In genomic region chr11:103628121-103628520, GRCh38 we compare ENCODE assay signal across 24 cellular contexts.
DNase-seq lines count a peak whose midpoint lies in the region; ATAC-seq, FAIRE-seq and TF ChIP-seq lines count a peak whose summit lies in the region.
"Had no signal": no experiment of that assay in that cellular context is flagged by ENCODE, and none has a peak within 500 bp of the region (broad histone marks: within the 10 kb centered on the region; RNA-seq: fewer than 3 reads in every experiment).

No MANE protein-coding gene starts in this region.

- WGBS in A549 (ENCODE audit: missing lambda C conversion rate) = 94% methylated on average over 4 of the region's 4 CpGs
- WGBS in IMR-90 (ENCODE audit: extremely low coverage in 2 of 2, insufficient read length in 1 of 2), 2 experiments = no CpG with 5 or more reads among the region's 4 CpGs
- WGBS in trophoblast cell (ENCODE audit: extremely low coverage, insufficient coverage, insufficient read length) = no CpG with 5 or more reads among the region's 4 CpGs

- peak overlapping the region; percentile 15 to 80; a peak in 3 of 4 replicates for H4K8ac ChIP-seq in IMR-90 (ENCODE audit: low read depth in 2 of 2, low read length in 2 of 2)
- H4K8ac ChIP-seq in trophoblast cell (ENCODE audit: low read depth, low read length) = no peak overlapping the region

- BruUV-seq in IMR-90 (replicated peaks; lab: Mats Ljungman, UMichigan) (no TSS peak), endothelial cell of umbilical vein (replicated peaks; lab: Mats Ljungman, UMichigan) (no TSS peak)

- in situ Hi-C loops in IMR-90 (cut with MboI; ENCODE audit: low sequenced_read_pairs) = no loop called here

- H3K9me1 ChIP-seq in IMR-90 (ENCODE audit: insufficient read depth, low read length) (peaks cover 5% of the 10 kb centered on the region), endothelial cell of umbilical vein (replicated peaks; ENCODE audit: control insufficient read depth, extremely low read depth, insufficient read depth, low read length) (no peaks in the 10 kb centered on the region)

- H3K79me2 ChIP-seq in endothelial cell of umbilical vein (ENCODE audit: control insufficient read depth, insufficient read depth, low read length) (no peaks in the 10 kb centered on the region), trophoblast cell (ENCODE audit: control insufficient read depth, insufficient read depth, low read length, poor library complexity) (no peaks in the 10 kb centered on the region)

- H3K27ac ChIP-seq in A549 = peak overlapping the region; percentile 96 to 99
- H3K27ac ChIP-seq in IMR-90 (ENCODE audit: insufficient read depth, low read length) = no peak overlapping the region
- no peak overlapping the region for H3K27ac ChIP-seq in endothelial cell of umbilical vein (ENCODE audit: insufficient read depth, low read depth, low read length)
- peak overlapping the region; percentile 31 for H3K27ac ChIP-seq in trophoblast cell (ENCODE audit: low read depth, low read length)
- H3K27ac ChIP-seq: 22Rv1; BLaER1 treated with 17β-estradiol and CSF1 and Interleukin-3, amounts not matched to agents 10 nM and 100 nM; GM23248 had no signal

- peak overlapping the region; percentile 37 for H2BK15ac ChIP-seq in IMR-90 (ENCODE audit: low read depth, low read length)

- peak overlapping the region; percentile 61 for H2BK12ac ChIP-seq in trophoblast cell (ENCODE audit: low read length)

- H3K9me3 Mint-ChIP-seq in activated T-helper 17 cell treated with anti-CD3 and anti-CD28 coated beads, Interleukin-2, amount 50 U/mL, for 72 hours = peaks cover 4% of the 10 kb centered on the region

- no peak overlapping the region for H3K56ac ChIP-seq in IMR-90 (ENCODE audit: extremely low read depth, insufficient read depth, low read length)

- H3K9ac ChIP-seq in IMR-90 (ENCODE audit: low read depth, low read length) (no peak overlapping the region), endothelial cell of umbilical vein (replicated peaks; ENCODE audit: extremely low read depth, insufficient read depth, low read length) (no peak overlapping the region), trophoblast cell (ENCODE audit: low read length) (no peak overlapping the region)
- H3K9ac ChIP-seq: BLaER1 treated with 17β-estradiol and CSF1 and Interleukin-3, amounts not matched to agents 10 nM and 100 nM; GM23248 had no signal

- H3K4ac ChIP-seq in IMR-90 (ENCODE audit: low read depth, low read length) (peak overlapping the region; percentile 73), trophoblast cell (ENCODE audit: low read depth, low read length) (no peak overlapping the region)

- H3K18ac ChIP-seq in IMR-90 (ENCODE audit: low read depth, low read length) (peak overlapping the region; percentile 77; the same call in 1 of the 2 replicates), trophoblast cell (ENCODE audit: low read length) (no peak overlapping the region)

- H3K4me1 ChIP-seq in A549 (peaks cover 42% of the 10 kb centered on the region), IMR-90 (ENCODE audit: control insufficient read depth, insufficient read depth, low read length) (peaks cover 16% of the 10 kb centered on the region), endothelial cell of umbilical vein (ENCODE audit: control insufficient read depth, extremely low read depth, insufficient read depth, low read length) (peaks cover 56% of the 10 kb centered on the region), trophoblast cell (ENCODE audit: control insufficient read depth in 1 of 2, insufficient read depth in 2 of 2, low read length in 2 of 2) (peaks cover 8% of the 10 kb centered on the region in 2 experiments)
- H3K4me1 ChIP-seq: BLaER1 treated with 17β-estradiol and CSF1 and Interleukin-3, amounts not matched to agents 10 nM and 100 nM had no signal

- POLR2A ChIA-PET in A549 (lab: Yijun Ruan, JAX) = no interaction called here
- POLR2A ChIA-PET in IMR-90 (lab: Charles Lee; ENCODE audit: unreplicated experiment) = no interaction called here
- POLR2A ChIA-PET in endothelial cell of umbilical vein (lab: Charles Lee) = no interaction called here

- no peaks in the 10 kb centered on the region for H3K36me3 Mint-ChIP-seq in activated T-helper 17 cell treated with anti-CD3 and anti-CD28 coated beads, Interleukin-2, amount 50 U/mL, for 72 hours (ENCODE audit: low read depth)
- H3K36me3 Mint-ChIP-seq: CD4-positive, alpha-beta memory T cell had no signal

- no peak for TF ChIP-seq EP300 in A549 (IDR thresholded peaks at IDR 0.05)

- H3K4me3 Mint-ChIP-seq in activated T-helper 17 cell treated with anti-CD3 and anti-CD28 coated beads, Interleukin-2, amount 50 U/mL, for 72 hours = no peak overlapping the region
- H3K4me3 Mint-ChIP-seq: CD4-positive, alpha-beta memory T cell had no signal

- dilution Hi-C loops in IMR-90 (cut with HindIII; ENCODE audit: low sequenced_read_pairs, unreplicated experiment) (no loop called here), endothelial cell of umbilical vein (cut with MboI; ENCODE audit: extremely low pct_ligation_motif_present, low sequenced_read_pairs) (no loop called here)

- peak overlapping the region; percentile 96 for H2BK20ac ChIP-seq in IMR-90 (ENCODE audit: low read depth, low read length)

- DNase-seq in A549 (ENCODE audit: low read depth in 1 of 2, low spot score in 1 of 2) (no peak), IMR-90 (no peak), endothelial cell of umbilical vein (ENCODE audit: low read depth, low spot score) (peak; percentile 25), trophoblast cell (peak in 1 of 2 donors; percentile 67)
- DNase-seq: ACHN; AML-193; BE2C; Calu3; CD4-positive, alpha-beta memory T cell; COR-L47; DMS53; DMS79 treated with DMSO at 0.1 percent for 48 hours; GF-D8; GM23248; H7; HCEC 1CT had no signal

- CTCF ChIA-PET in A549 (lab: Yijun Ruan, JAX) (no interaction called here), IMR-90 (lab: Yijun Ruan, JAX) (no interaction called here), endothelial cell of umbilical vein (lab: Charles Lee) (no interaction called here)

- H3K14ac ChIP-seq in IMR-90 (replicated peaks; ENCODE audit: low read depth, low read length) (peak overlapping the region; percentile 79), trophoblast cell (ENCODE audit: low read length) (no peak overlapping the region)

- peak overlapping the region; percentile 32 for H2BK5ac ChIP-seq in IMR-90 (ENCODE audit: low read depth, low read length, poor library complexity, severe bottlenecking)
- no peak overlapping the region for H2BK5ac ChIP-seq in trophoblast cell (ENCODE audit: low read depth, low read length, poor library complexity)

- TF ChIP-seq RAD21 in A549 (conservative IDR thresholded peaks at IDR 0.05 in 1 of 2, IDR thresholded peaks at IDR 0.05 in 1 of 2) (no peak), IMR-90 (IDR thresholded peaks at IDR 0.05; ENCODE audit: low read length) (no peak)

- TF ChIP-seq POLR2A in A549 (IDR thresholded peaks at IDR 0.05; ENCODE audit: low read length) (no peak), IMR-90 (IDR thresholded peaks at IDR 0.05; ENCODE audit: low read depth, low read length) (no peak), endothelial cell of umbilical vein (IDR thresholded peaks at IDR 0.05; ENCODE audit: low read depth, low read length) (no peak)

- no peak for ATAC-seq in A549
- ATAC-seq in IMR-90 (ENCODE audit: low read depth) = no peak
- no peak for ATAC-seq in GM19328 (IDR thresholded peaks at IDR 0.05; ENCODE audit: unreplicated experiment)
- no peak for ATAC-seq in activated T-helper 17 cell treated with anti-CD3 and anti-CD28 coated beads, Interleukin-2, amount 50 U/mL, for 72 hours (replicated peaks)
- ATAC-seq in GM21423 (IDR thresholded peaks at IDR 0.05; ENCODE audit: unreplicated experiment) = no peak

- intact Hi-C loops in IMR-90 (cut with micrococcal nuclease) = no loop called here
- intact Hi-C loops in endothelial cell of umbilical vein (cut with micrococcal nuclease) = loop anchor here (5.0 to 10.0 kb wide), 6 partner anchors 177 to 1716 kb away; partner anchors contain the start of genes CARD16, DCUN1D5 and DYNC2H1

- H3K27me3 ChIP-seq in IMR-90 (ENCODE audit: control insufficient read depth, insufficient read depth, low read length) (no peaks in the 10 kb centered on the region), endothelial cell of umbilical vein (ENCODE audit: control insufficient read depth in 2 of 2, insufficient read depth in 2 of 2, low read length in 2 of 2) (no peaks in the 10 kb centered on the region), trophoblast cell (ENCODE audit: insufficient read depth, low read length) (no peaks in the 10 kb centered on the region)
- H3K27me3 ChIP-seq: BE2C; BLaER1 treated with 17β-estradiol and CSF1 and Interleukin-3, amounts not matched to agents 10 nM and 100 nM had no signal

- H2AFZ ChIP-seq in IMR-90 (replicated peaks; ENCODE audit: low read length, poor library complexity) (no peak overlapping the region), endothelial cell of umbilical vein (ENCODE audit: low read depth, low read length) (peak overlapping the region; percentile 7), trophoblast cell (ENCODE audit: insufficient read depth, low read length, poor library complexity) (no peak overlapping the region)
- H2AFZ ChIP-seq: GM23248 had no signal

- H3K79me1 ChIP-seq in IMR-90 (ENCODE audit: low read depth in 1 of 2, low read length in 2 of 2) (peaks cover 0 to 4% of the 10 kb centered on the region in 2 experiments; a peak in 2 of 4 replicates), trophoblast cell (ENCODE audit: low read length) (peaks cover 12% of the 10 kb centered on the region)

- H4K91ac ChIP-seq in IMR-90 (ENCODE audit: insufficient read depth, low read depth, low read length) (peak overlapping the region; percentile 69), trophoblast cell (ENCODE audit: low read depth, low read length) (no peak overlapping the region)

- H3K27me3 Mint-ChIP-seq in activated T-helper 17 cell treated with anti-CD3 and anti-CD28 coated beads, Interleukin-2, amount 50 U/mL, for 72 hours = peaks cover 9% of the 10 kb centered on the region
- H3K27me3 Mint-ChIP-seq: CD4-positive, alpha-beta memory T cell had no signal

- H3K36me3 ChIP-seq in IMR-90 (ENCODE audit: control insufficient read depth, insufficient read depth, low read length) = no peaks in the 10 kb centered on the region
- no peaks in the 10 kb centered on the region for H3K36me3 ChIP-seq in endothelial cell of umbilical vein (ENCODE audit: control insufficient read depth in 2 of 2, extremely low read depth in 1 of 2, insufficient read depth in 2 of 2, low read length in 2 of 2)
- no peaks in the 10 kb centered on the region for H3K36me3 ChIP-seq in trophoblast cell (ENCODE audit: control insufficient read depth in 1 of 2, insufficient read depth in 2 of 2, low read length in 2 of 2)
- H3K36me3 ChIP-seq: BE2C; BLaER1 treated with 17β-estradiol and CSF1 and Interleukin-3, amounts not matched to agents 10 nM and 100 nM had no signal

- no peaks in the 10 kb centered on the region for H4K20me1 ChIP-seq in IMR-90 (ENCODE audit: insufficient read depth, low read length)
- no peaks in the 10 kb centered on the region for H4K20me1 ChIP-seq in endothelial cell of umbilical vein (replicated peaks; ENCODE audit: control insufficient read depth, extremely low read depth, insufficient read depth, low read length)
- H4K20me1 ChIP-seq: BLaER1 treated with 17β-estradiol and CSF1 and Interleukin-3, amounts not matched to agents 10 nM and 100 nM had no signal

- peaks cover 57% of the 10 kb centered on the region for H3K9me3 ChIP-seq in A549
- H3K9me3 ChIP-seq in IMR-90 (ENCODE audit: control insufficient read depth, insufficient read depth, low read length) = no peaks in the 10 kb centered on the region
- H3K9me3 ChIP-seq in endothelial cell of umbilical vein (replicated peaks; ENCODE audit: control insufficient read depth, insufficient read depth, low read length) = no peaks in the 10 kb centered on the region
- H3K9me3 ChIP-seq in trophoblast cell (ENCODE audit: insufficient read depth, low read depth, low read length) = no peaks in the 10 kb centered on the region
- H3K9me3 ChIP-seq: BE2C; BLaER1 treated with 17β-estradiol and CSF1 and Interleukin-3, amounts not matched to agents 10 nM and 100 nM had no signal

- TF ChIP-seq CTCF in A549 (IDR thresholded peaks at IDR 0.05) (no peak), IMR-90 (conservative IDR thresholded peaks at IDR 0.05; ENCODE audit: low read depth, low read length) (no peak), endothelial cell of umbilical vein (IDR thresholded peaks at IDR 0.05; ENCODE audit: extremely low read depth in 1 of 2, insufficient read depth in 1 of 2, low read depth in 1 of 2, low read length in 2 of 2) (no peak)

- peak overlapping the region; percentile 24; the same call in 1 of the 2 replicates for H2AK5ac ChIP-seq in IMR-90 (ENCODE audit: low read depth, low read length)
- H2AK5ac ChIP-seq in trophoblast cell (ENCODE audit: low read length) = no peak overlapping the region

- no peaks in the 10 kb centered on the region for H3K4me1 Mint-ChIP-seq in activated T-helper 17 cell treated with anti-CD3 and anti-CD28 coated beads, Interleukin-2, amount 50 U/mL, for 72 hours
- H3K4me1 Mint-ChIP-seq: CD4-positive, alpha-beta memory T cell had no signal

- H2BK120ac ChIP-seq in IMR-90 (ENCODE audit: low read depth, low read length) (peak overlapping the region; percentile 94), trophoblast cell (ENCODE audit: insufficient read depth, low read length, poor library complexity) (peak overlapping the region; percentile 25)

- H4K12ac ChIP-seq in trophoblast cell (ENCODE audit: low read depth, low read length) = no peak overlapping the region

- FAIRE-seq in A549 (lab: Jason Lieb, UNC) = no peak
- FAIRE-seq in endothelial cell of umbilical vein (lab: Jason Lieb, UNC) = no peak
- FAIRE-seq: A204.1, GM18507, H1 had no signal

- no peak overlapping the region for H3K4me2 ChIP-seq in A549
- no peak overlapping the region for H3K4me2 ChIP-seq in IMR-90 (ENCODE audit: low read depth, low read length)
- no peak overlapping the region for H3K4me2 ChIP-seq in endothelial cell of umbilical vein (ENCODE audit: insufficient read depth, low read length)
- H3K4me2 ChIP-seq in trophoblast cell (ENCODE audit: low read length) = peak overlapping the region; percentile 0
- H3K4me2 ChIP-seq: BLaER1 treated with 17β-estradiol and CSF1 and Interleukin-3, amounts not matched to agents 10 nM and 100 nM had no signal

- no peak overlapping the region for H3K4me3 ChIP-seq in A549
- no peak overlapping the region for H3K4me3 ChIP-seq in IMR-90 (ENCODE audit: insufficient read depth, low read depth, low read length)
- no peak overlapping the region for H3K4me3 ChIP-seq in endothelial cell of umbilical vein (replicated peaks in 1 of 3; ENCODE audit: insufficient read depth in 1 of 3, low read depth in 1 of 3, low read length in 3 of 3)
- no peak overlapping the region for H3K4me3 ChIP-seq in trophoblast cell (ENCODE audit: low read depth, low read length)
- H3K4me3 ChIP-seq: BLaER1 treated with 17β-estradiol and CSF1 and Interleukin-3, amounts not matched to agents 10 nM and 100 nM; GM23248 had no signal

- H3K27ac Mint-ChIP-seq in activated T-helper 17 cell treated with anti-CD3 and anti-CD28 coated beads, Interleukin-2, amount 50 U/mL, for 72 hours = no peak overlapping the region
- H3K27ac Mint-ChIP-seq: CD4-positive, alpha-beta memory T cell had no signal

- H2AK9ac ChIP-seq in IMR-90 (replicated peaks; ENCODE audit: low read depth, low read length, poor library complexity) = no peak overlapping the region

- peak overlapping the region; percentile 67; the same call in 1 of the 2 replicates for H4K5ac ChIP-seq in IMR-90 (ENCODE audit: low read depth, low read length)

- H3K23ac ChIP-seq in IMR-90 (ENCODE audit: low read depth, low read length) = no peak overlapping the region
- no peak overlapping the region for H3K23ac ChIP-seq in trophoblast cell (ENCODE audit: low read length)

Comparison
In these comparisons a context has a peak if more than half of its experiments do, and no peak if none do; other contexts are left out.
1. H3K27ac ChIP-seq: peak in A549 (2 of 2) and trophoblast cell (single experiment); none in IMR-90 (single experiment) and endothelial cell of umbilical vein (single experiment).